ENCODE assay signal across 21 cellular contexts in genomic region chr9:35054185-35054835, GRCh38. TPM values are rescaled to one million over a fixed set of nuclear protein-coding genes. Genes with fewer than 3 reads are reported as not detected.
DNase-seq lines count a peak whose midpoint lies in the region; ATAC-seq, FAIRE-seq and TF ChIP-seq lines count a peak whose summit lies in the region.
"Had no signal": no experiment of that assay in that cellular context is flagged by ENCODE, and none has a peak within 500 bp of the region (broad histone marks: within the 10 kb centered on the region; RNA-seq: fewer than 3 reads in every experiment).

No MANE protein-coding gene starts in this region.

- H3K4me3 Mint-ChIP-seq in activated CD4-positive, alpha-beta T cell treated with anti-CD3 and anti-CD28 coated beads for 36 hours, result no peak overlapping the region
- H3K4me3 Mint-ChIP-seq: CD4-positive, alpha-beta memory T cell had no signal

- CTCF ChIA-PET in activated CD4-positive, alpha-beta T cell treated with anti-CD3 and anti-CD28 coated beads for 36 hours (lab: Charles Lee), result interaction anchor here (1.3 to 4.0 kb wide), 3 partner anchors 9 to 154 kb away, joined by 3 to 23 read pairs (median 7); partner anchors contain the start of gene FANCG
- CTCF ChIA-PET in A549 (lab: Yijun Ruan, JAX), result interaction anchor here (0.7 to 2.3 kb wide), 5 partner anchors 9 to 353 kb away, joined by 3 to 8 read pairs (median 4); no protein-coding TSS in a partner anchor
- CTCF ChIA-PET in Panc1 (lab: Charles Lee), result no interaction called here
- CTCF ChIA-PET in K562 (lab: Yijun Ruan, JAX; ENCODE audit: low intra/inter-chr PET ratio), result no interaction called here

- POLR2A ChIA-PET in activated CD4-positive, alpha-beta T cell treated with anti-CD3 and anti-CD28 coated beads for 36 hours (lab: Charles Lee), result no interaction called here
- POLR2A ChIA-PET in A549 (lab: Yijun Ruan, JAX), result interaction anchor here (0.9 kb wide), 1 partner anchor 18 kb away, joined by 3 read pairs; the partner anchor contains the start of gene VCP
- POLR2A ChIA-PET in Panc1 (lab: Charles Lee), result no interaction called here
- POLR2A ChIA-PET in K562 (lab: Yijun Ruan, JAX), result interaction anchor here (0.8 to 3.8 kb wide), 3 partner anchors 8 to 13 kb away, joined by 3 to 12 read pairs (median 4); no protein-coding TSS in a partner anchor

- 51% methylated on average over 5 of the region's 5 CpGs for WGBS in A549 (ENCODE audit: missing lambda C conversion rate)
- WGBS in K562 (ENCODE audit: insufficient coverage, low coverage, missing lambda C conversion rate), result 69% methylated on average over 5 of the region's 5 CpGs

- in situ Hi-C loops in Panc1 (cut with HindIII; ENCODE audit: low pct_unique_long_range_greater_than_20kb, low sequenced_read_pairs) (no loop called here), K562 (cut with MboI) (no loop called here)

- BruUV-seq in Panc1 (replicated peaks; lab: Mats Ljungman, UMichigan), result no TSS peak
- no TSS peak for BruUV-seq in K562 (replicated peaks; lab: Mats Ljungman, UMichigan)

- TF ChIP-seq POLR2A in A549 (IDR thresholded peaks at IDR 0.05; ENCODE audit: low read length) (no peak), K562 (conservative IDR thresholded peaks at IDR 0.05) (0 out of 2 replicates have a peak, but pooled peaks have one; percentile 7)

- no peak for TF ChIP-seq CTCF in A549 (IDR thresholded peaks at IDR 0.05)
- no peak for TF ChIP-seq CTCF in Panc1 (IDR thresholded peaks at IDR 0.05)
- no peak for TF ChIP-seq CTCF in K562 (IDR thresholded peaks at IDR 0.05 in 2 of 3, conservative IDR thresholded peaks at IDR 0.05 in 1 of 3; ENCODE audit: insufficient read depth in 2 of 3, low read depth in 1 of 3, low read length in 3 of 3)

- FAIRE-seq in A549 (lab: Jason Lieb, UNC) (no peak), K562 (lab: Jason Lieb, UNC) (peak; percentile 29)
- FAIRE-seq: A204.1, GM12891, RCC 7860 had no signal

- no peak overlapping the region for H3K4me2 ChIP-seq in A549
- no peak overlapping the region for H3K4me2 ChIP-seq in K562 (ENCODE audit: insufficient read depth, low read length)
- H3K4me2 ChIP-seq: BLaER1, KMS-11 had no signal

- H3K27ac Mint-ChIP-seq in activated CD4-positive, alpha-beta T cell treated with anti-CD3 and anti-CD28 coated beads for 36 hours, result peak overlapping the region; percentile 0

- no peak overlapping the region for H3K9ac ChIP-seq in K562 (ENCODE audit: insufficient read depth in 1 of 2, low read depth in 2 of 2, low read length in 2 of 2)
- H3K9ac ChIP-seq: BLaER1, KMS-11 had no signal

- no peaks in the 10 kb centered on the region for H3K27me3 Mint-ChIP-seq in activated CD4-positive, alpha-beta T cell treated with anti-CD3 and anti-CD28 coated beads for 36 hours
- H3K27me3 Mint-ChIP-seq: CD4-positive, alpha-beta memory T cell had no signal

- H3K4me1 Mint-ChIP-seq in activated CD4-positive, alpha-beta T cell treated with anti-CD3 and anti-CD28 coated beads for 36 hours, result no peaks in the 10 kb centered on the region

- H3K9me3 Mint-ChIP-seq in activated CD4-positive, alpha-beta T cell treated with anti-CD3 and anti-CD28 coated beads for 36 hours (ENCODE audit: low read depth), result no peaks in the 10 kb centered on the region
- H3K9me3 Mint-ChIP-seq: CD4-positive, alpha-beta memory T cell had no signal

- H3K9me1 ChIP-seq in K562 (ENCODE audit: control insufficient read depth, insufficient read depth, low read length), result no peaks in the 10 kb centered on the region

- H3K36me3 ChIP-seq in Panc1 (ENCODE audit: control insufficient read depth, insufficient read depth, low read length) (peaks cover 31% of the 10 kb centered on the region), K562 (ENCODE audit: control insufficient read depth, insufficient read depth, low read length) (peaks cover 43% of the 10 kb centered on the region)

- no peak overlapping the region for H2AFZ ChIP-seq in K562 (ENCODE audit: low read depth, low read length)

- H3K27me3 ChIP-seq in Panc1 (ENCODE audit: control insufficient read depth, insufficient read depth, low read length) (no peaks in the 10 kb centered on the region), K562 (ENCODE audit: control insufficient read depth in 2 of 2, insufficient read depth in 2 of 2, low read length in 2 of 2) (no peaks in the 10 kb centered on the region)
- H3K27me3 ChIP-seq: BLaER1 had no signal

- H3K79me2 ChIP-seq in K562 (ENCODE audit: control insufficient read depth, insufficient read depth, low read length), result no peaks in the 10 kb centered on the region

- TF ChIP-seq EP300 in A549 (IDR thresholded peaks at IDR 0.05) (no peak), K562 (IDR thresholded peaks at IDR 0.05; ENCODE audit: low read length) (no peak)

- ATAC-seq in activated CD4-positive, alpha-beta T cell treated with anti-CD3 and anti-CD28 coated beads for 36 hours, result no peak
- ATAC-seq in A549 (no peak), Panc1 (peak; percentile 9; the same call in 1 of the 2 replicates), K562 (no peak; the same call in 2 of the 3 replicates)
- ATAC-seq: Right ventricle myocardium inferior had no signal

- intact Hi-C loops in activated CD4-positive, alpha-beta T cell treated with anti-CD3 and anti-CD28 coated beads for 36 hours (cut with DNase I, micrococcal nuclease), result loop anchor here in 1 of 2 experiments (2.0 kb wide), 1 partner anchor 36 kb away; no protein-coding TSS in a partner anchor
- intact Hi-C loops in Panc1 (cut with micrococcal nuclease; ENCODE audit: unreplicated experiment) (loop anchor here (5.0 kb wide), 1 partner anchor 157 kb away; a partner anchor contains a TSS), K562 (cut with micrococcal nuclease) (loop anchor here (5.0 kb wide), 2 partner anchors 57 to 157 kb away; a partner anchor contains a TSS)

- H3K27ac ChIP-seq in A549, result no peak overlapping the region
- H3K27ac ChIP-seq in Panc1 (ENCODE audit: low read length), result no peak overlapping the region
- no peak overlapping the region for H3K27ac ChIP-seq in K562 (ENCODE audit: extremely low read depth, low read depth, low read length)
- H3K27ac ChIP-seq: BLaER1, KMS-11 had no signal

- no peak for DNase-seq in activated CD4-positive, alpha-beta T cell treated with anti-CD3 and anti-CD28 coated beads for 36 hours
- DNase-seq in activated CD4-positive, alpha-beta T cell treated with anti-CD3 and anti-CD28 coated beads for 48 hours, result no peak
- no peak for DNase-seq in A549 (ENCODE audit: low read depth in 1 of 2, low spot score in 1 of 2)
- DNase-seq in Panc1 (ENCODE audit: low read depth, low spot score), result no peak
- DNase-seq in K562 (ENCODE audit: extremely low read depth in 1 of 4, low spot score in 3 of 4), result no peak
- no peak for DNase-seq in NCI-H774 (lab: John Stamatoyannopoulos, UW)
- DNase-seq in NK-92 (lab: John Stamatoyannopoulos, UW; ENCODE audit: unreplicated experiment), result no peak
- DNase-seq in NCI-H1930 (lab: John Stamatoyannopoulos, UW), result no peak
- DNase-seq: Calu3; CD4-positive, alpha-beta memory T cell; MV-4-11; NCI-H1694 treated with DMSO at 0.1 percent for 48 hours; NCI-H2107; NCI-H510A treated with DMSO at 0.1 percent for 48 hours; NCI-H82 had no signal

- peaks cover 61% of the 10 kb centered on the region for H3K36me3 Mint-ChIP-seq in activated CD4-positive, alpha-beta T cell treated with anti-CD3 and anti-CD28 coated beads for 36 hours (ENCODE audit: low read depth)

- H3K4me1 ChIP-seq in A549 (no peaks in the 10 kb centered on the region), Panc1 (ENCODE audit: control insufficient read depth, insufficient read depth, low read length) (no peaks in the 10 kb centered on the region), K562 (replicated peaks in 1 of 2; ENCODE audit: control insufficient read depth in 2 of 2, insufficient read depth in 2 of 2, low read length in 2 of 2) (peaks cover 0 to 2% of the 10 kb centered on the region in 2 experiments; a peak in 2 of 5 replicates)
- H3K4me1 ChIP-seq: BLaER1 had no signal

- no peak overlapping the region for H3K4me3 ChIP-seq in A549
- no peak overlapping the region for H3K4me3 ChIP-seq in Panc1 (ENCODE audit: low read depth in 2 of 2, low read length in 2 of 2)
- no peak overlapping the region for H3K4me3 ChIP-seq in K562
- H3K4me3 ChIP-seq: BLaER1 had no signal

- no peaks in the 10 kb centered on the region for H3K9me3 ChIP-seq in A549
- H3K9me3 ChIP-seq in Panc1 (ENCODE audit: control insufficient read depth, insufficient read depth, low read depth, low read length), result no peaks in the 10 kb centered on the region
- H3K9me3 ChIP-seq in K562 (replicated peaks; ENCODE audit: control insufficient read depth, insufficient read depth, low read depth, low read length), result no peaks in the 10 kb centered on the region
- H3K9me3 ChIP-seq: BLaER1 had no signal

- no peak for TF ChIP-seq RAD21 in A549 (conservative IDR thresholded peaks at IDR 0.05 in 1 of 2, IDR thresholded peaks at IDR 0.05 in 1 of 2)
- no peak for TF ChIP-seq RAD21 in K562 (CRISPR knock-in tag; conservative IDR thresholded peaks at IDR 0.05 in 1 of 2, IDR thresholded peaks at IDR 0.05 in 1 of 2)

- H4K20me1 ChIP-seq in K562 (replicated peaks; ENCODE audit: control insufficient read depth, insufficient read depth, low read length), result no peaks in the 10 kb centered on the region

RNA-seq across cellular contexts. Expression of gene VCP, which starts 18.1 kb away (rescaled TPM):
- 100 to 1,000 TPM; 261 to 268 TPM for total RNA-seq in activated CD4-positive, alpha-beta T cell treated with anti-CD3 and anti-CD28 coated beads for 36 hours
- polyA plus RNA-seq in A549 (2011; rRNA removed) (428 and 543 TPM in 2 replicates), A549 (2017; fragmentation: RNase III; extraction: RNeasy Plus Mini Kit Qiagen cat#74134 plus additional on column Dnase treatment) (376 to 390 TPM (median 380 TPM) in 3 replicates), K562 (2011; rRNA removed) (221 and 257 TPM in 2 replicates), K562 (2014; fragmentation: Illumina TruSeq; extraction: Trizol) (209 and 259 TPM in 2 replicates), K562 (2014; fragmentation: Nextera tagmentation; extraction: Ambion mirVana) (10 to 100 TPM in 1 of 2 experiments, 1 to 10 TPM in 1; 7.1 to 15.6 TPM), K562 (2014; rRNA removed) (128 and 140 TPM in 2 replicates)
- 274 and 325 TPM in 2 replicates for polyA plus RNA-seq in A549 (2012; cell fraction: cytosol; rRNA removed)
- 613 and 632 TPM in 2 replicates for polyA plus RNA-seq in A549 (2012; cell fraction: nucleus; rRNA removed)
- polyA minus RNA-seq in A549 (2011; rRNA and poly(A)+ RNA removed), result 597 and 682 TPM in 2 replicates
- total RNA-seq in Panc1 (2021; ENCODE audit: unreplicated experiment) (472 TPM), K562 (2014; rRNA removed) (192 and 235 TPM in 2 replicates), K562 (2014; rRNA removed; fragmentation: Illumina TruSeq; extraction: Trizol) (199 and 201 TPM in 2 replicates), K562 (2015; rRNA removed; fragmentation: Illumina TruSeq; extraction: Trizol) (199 TPM in 2 replicates), K562 (2021) (232 and 256 TPM in 2 replicates)
- polyA plus RNA-seq in Panc1 (2012; ENCODE audit: insufficient read length), result 419 TPM
- 216 and 351 TPM in 2 replicates for total RNA-seq in K562 (2011; cell fraction: chromatin; rRNA removed; ENCODE audit: low replicate concordance)
- total RNA-seq in K562 (2011; cell fraction: nucleolus; rRNA removed), result 188 and 217 TPM in 2 replicates
- 152 and 172 TPM in 2 replicates for total RNA-seq in K562 (2011; cell fraction: nucleoplasm; rRNA removed)
- polyA plus RNA-seq in K562 (2011; cell fraction: cytosol; rRNA removed), result 155 and 189 TPM in 2 replicates
- 183 and 202 TPM in 2 replicates for polyA plus RNA-seq in K562 (2011; cell fraction: nucleus; rRNA removed)
- 167 and 233 TPM in 2 replicates for polyA plus RNA-seq in K562 (2012)
- polyA minus RNA-seq in K562 (2011; rRNA and poly(A)+ RNA removed), result 359 and 459 TPM in 2 replicates
- polyA minus RNA-seq in K562 (2011; cell fraction: cytosol; rRNA and poly(A)+ RNA removed), result 187 and 265 TPM in 2 replicates
- polyA minus RNA-seq in K562 (2011; cell fraction: nucleus; rRNA and poly(A)+ RNA removed), result 78.8 and 118 TPM in 2 replicates

RNA-seq across cellular contexts. Expression of gene FANCG, which starts 25.4 kb away (rescaled TPM):
- total RNA-seq in activated CD4-positive, alpha-beta T cell treated with anti-CD3 and anti-CD28 coated beads for 36 hours, result 10 to 100 TPM; 92.8 to 93.4 TPM
- 34.9 and 39.7 TPM in 2 replicates for polyA plus RNA-seq in A549 (2011; rRNA removed)
- polyA plus RNA-seq in A549 (2012; cell fraction: cytosol; rRNA removed), result 42.2 and 47.5 TPM in 2 replicates
- polyA plus RNA-seq in A549 (2012; cell fraction: nucleus; rRNA removed), result 132 and 165 TPM in 2 replicates
- 50.3 to 53.5 TPM (median 53.5 TPM) in 3 replicates for polyA plus RNA-seq in A549 (2017; fragmentation: RNase III; extraction: RNeasy Plus Mini Kit Qiagen cat#74134 plus additional on column Dnase treatment)
- polyA minus RNA-seq in A549 (2011; rRNA and poly(A)+ RNA removed), result 37.3 and 38.6 TPM in 2 replicates
- total RNA-seq in Panc1 (2021; ENCODE audit: unreplicated experiment), result 73.8 TPM
- 36.9 TPM for polyA plus RNA-seq in Panc1 (2012; ENCODE audit: insufficient read length)
- total RNA-seq in K562 (2011; cell fraction: chromatin; rRNA removed; ENCODE audit: low replicate concordance), result 129 and 224 TPM in 2 replicates
- 134 and 157 TPM in 2 replicates for total RNA-seq in K562 (2011; cell fraction: nucleolus; rRNA removed)
- 133 and 142 TPM in 2 replicates for total RNA-seq in K562 (2011; cell fraction: nucleoplasm; rRNA removed)
- total RNA-seq in K562 (2014; rRNA removed), result 27.3 and 30.8 TPM in 2 replicates
- 26.4 and 28.3 TPM in 2 replicates for total RNA-seq in K562 (2014; rRNA removed; fragmentation: Illumina TruSeq; extraction: Trizol)
- total RNA-seq in K562 (2015; rRNA removed; fragmentation: Illumina TruSeq; extraction: Trizol), result 30.0 and 31.0 TPM in 2 replicates
- 38.4 and 41.2 TPM in 2 replicates for total RNA-seq in K562 (2021)
- 30.4 and 34.6 TPM in 2 replicates for polyA plus RNA-seq in K562 (2011; rRNA removed)
- 27.2 and 33.0 TPM in 2 replicates for polyA plus RNA-seq in K562 (2011; cell fraction: cytosol; rRNA removed)
- 203 and 225 TPM in 2 replicates for polyA plus RNA-seq in K562 (2011; cell fraction: nucleus; rRNA removed)
- 40.8 and 55.4 TPM in 2 replicates for polyA plus RNA-seq in K562 (2012)
- polyA plus RNA-seq in K562 (2014; fragmentation: Illumina TruSeq; extraction: Trizol), result 33.3 and 34.4 TPM in 2 replicates
- 10 to 100 TPM in 1 of 2 experiments, 1 to 10 TPM in 1; 7.5 to 12.2 TPM for polyA plus RNA-seq in K562 (2014; fragmentation: Nextera tagmentation; extraction: Ambion mirVana)
- 39.0 and 43.9 TPM in 2 replicates for polyA plus RNA-seq in K562 (2014; rRNA removed)
- 17.1 and 23.9 TPM in 2 replicates for polyA minus RNA-seq in K562 (2011; rRNA and poly(A)+ RNA removed)
- polyA minus RNA-seq in K562 (2011; cell fraction: cytosol; rRNA and poly(A)+ RNA removed), result 14.3 and 32.8 TPM in 2 replicates
- 57.6 and 74.3 TPM in 2 replicates for polyA minus RNA-seq in K562 (2011; cell fraction: nucleus; rRNA and poly(A)+ RNA removed)

RNA-seq across cellular contexts. Expression of gene PIGO, which starts 42.1 kb away (rescaled TPM):
- total RNA-seq in activated CD4-positive, alpha-beta T cell treated with anti-CD3 and anti-CD28 coated beads for 36 hours, result 10 to 100 TPM; 21.0 to 27.2 TPM
- 50.4 and 60.0 TPM in 2 replicates for polyA plus RNA-seq in A549 (2011; rRNA removed)
- polyA plus RNA-seq in A549 (2012; cell fraction: cytosol; rRNA removed), result 33.9 and 43.3 TPM in 2 replicates
- 92.6 and 98.6 TPM in 2 replicates for polyA plus RNA-seq in A549 (2012; cell fraction: nucleus; rRNA removed)
- polyA plus RNA-seq in A549 (2017; fragmentation: RNase III; extraction: RNeasy Plus Mini Kit Qiagen cat#74134 plus additional on column Dnase treatment), result 39.6 to 47.0 TPM (median 45.3 TPM) in 3 replicates
- 67.2 and 75.7 TPM in 2 replicates for polyA minus RNA-seq in A549 (2011; rRNA and poly(A)+ RNA removed)
- total RNA-seq in Panc1 (2021; ENCODE audit: unreplicated experiment), result 58.7 TPM
- 53.6 TPM for polyA plus RNA-seq in Panc1 (2012; ENCODE audit: insufficient read length)
- total RNA-seq in K562 (2011; cell fraction: chromatin; rRNA removed; ENCODE audit: low replicate concordance), result 32.8 and 68.6 TPM in 2 replicates
- total RNA-seq in K562 (2011; cell fraction: nucleolus; rRNA removed), result 47.4 and 50.4 TPM in 2 replicates
- 42.5 and 44.3 TPM in 2 replicates for total RNA-seq in K562 (2011; cell fraction: nucleoplasm; rRNA removed)
- 11.3 and 11.5 TPM in 2 replicates for total RNA-seq in K562 (2014; rRNA removed)
- 5.4 and 6.7 TPM in 2 replicates for total RNA-seq in K562 (2014; rRNA removed; fragmentation: Illumina TruSeq; extraction: Trizol)
- 5.7 TPM in 2 replicates for total RNA-seq in K562 (2015; rRNA removed; fragmentation: Illumina TruSeq; extraction: Trizol)
- total RNA-seq in K562 (2021), result 13.7 and 15.8 TPM in 2 replicates
- 9.7 and 15.0 TPM in 2 replicates for polyA plus RNA-seq in K562 (2011; rRNA removed)
- 14.0 and 17.3 TPM in 2 replicates for polyA plus RNA-seq in K562 (2011; cell fraction: cytosol; rRNA removed)
- polyA plus RNA-seq in K562 (2011; cell fraction: nucleus; rRNA removed), result 23.1 and 29.9 TPM in 2 replicates
- polyA plus RNA-seq in K562 (2012), result 8.0 and 12.3 TPM in 2 replicates
- polyA plus RNA-seq in K562 (2014; fragmentation: Illumina TruSeq; extraction: Trizol), result 10.1 and 12.2 TPM in 2 replicates
- polyA plus RNA-seq in K562 (2014; fragmentation: Nextera tagmentation; extraction: Ambion mirVana), result 1 to 10 TPM; 5.6 to 5.9 TPM
- 10.2 and 11.1 TPM in 2 replicates for polyA plus RNA-seq in K562 (2014; rRNA removed)
- polyA minus RNA-seq in K562 (2011; rRNA and poly(A)+ RNA removed), result 13.1 and 13.9 TPM in 2 replicates
- 10.6 and 15.7 TPM in 2 replicates for polyA minus RNA-seq in K562 (2011; cell fraction: cytosol; rRNA and poly(A)+ RNA removed)
- polyA minus RNA-seq in K562 (2011; cell fraction: nucleus; rRNA and poly(A)+ RNA removed), result 11.6 and 15.0 TPM in 2 replicates

RNA-seq across cellular contexts. Expression of gene STOML2, which starts 48.6 kb away (rescaled TPM):
- 100 to 1,000 TPM; 169 to 201 TPM for total RNA-seq in activated CD4-positive, alpha-beta T cell treated with anti-CD3 and anti-CD28 coated beads for 36 hours
- polyA plus RNA-seq in A549 (2011; rRNA removed), result 196 and 230 TPM in 2 replicates
- 405 and 412 TPM in 2 replicates for polyA plus RNA-seq in A549 (2012; cell fraction: cytosol; rRNA removed)
- polyA plus RNA-seq in A549 (2012; cell fraction: nucleus; rRNA removed), result 220 and 284 TPM in 2 replicates
- 180 to 191 TPM (median 189 TPM) in 3 replicates for polyA plus RNA-seq in A549 (2017; fragmentation: RNase III; extraction: RNeasy Plus Mini Kit Qiagen cat#74134 plus additional on column Dnase treatment)
- 151 and 160 TPM in 2 replicates for polyA minus RNA-seq in A549 (2011; rRNA and poly(A)+ RNA removed)
- 264 TPM for total RNA-seq in Panc1 (2021; ENCODE audit: unreplicated experiment)
- 233 TPM for polyA plus RNA-seq in Panc1 (2012; ENCODE audit: insufficient read length)
- total RNA-seq in K562 (2011; cell fraction: chromatin; rRNA removed; ENCODE audit: low replicate concordance), result 76.3 and 158 TPM in 2 replicates
- total RNA-seq in K562 (2011; cell fraction: nucleolus; rRNA removed), result 104 and 106 TPM in 2 replicates
- total RNA-seq in K562 (2011; cell fraction: nucleoplasm; rRNA removed), result 71.8 and 73.3 TPM in 2 replicates
- total RNA-seq in K562 (2014; rRNA removed), result 215 and 273 TPM in 2 replicates
- 109 and 132 TPM in 2 replicates for total RNA-seq in K562 (2014; rRNA removed; fragmentation: Illumina TruSeq; extraction: Trizol)
- 131 and 132 TPM in 2 replicates for total RNA-seq in K562 (2015; rRNA removed; fragmentation: Illumina TruSeq; extraction: Trizol)
- total RNA-seq in K562 (2021), result 211 and 214 TPM in 2 replicates
- polyA plus RNA-seq in K562 (2011; rRNA removed), result 196 and 209 TPM in 2 replicates
- 233 and 355 TPM in 2 replicates for polyA plus RNA-seq in K562 (2011; cell fraction: cytosol; rRNA removed)
- polyA plus RNA-seq in K562 (2011; cell fraction: nucleus; rRNA removed), result 280 and 299 TPM in 2 replicates
- 165 and 193 TPM in 2 replicates for polyA plus RNA-seq in K562 (2012)
- polyA plus RNA-seq in K562 (2014; fragmentation: Illumina TruSeq; extraction: Trizol), result 174 and 184 TPM in 2 replicates
- 100 to 1,000 TPM; 110 to 125 TPM for polyA plus RNA-seq in K562 (2014; fragmentation: Nextera tagmentation; extraction: Ambion mirVana)
- polyA plus RNA-seq in K562 (2014; rRNA removed), result 220 and 244 TPM in 2 replicates
- polyA minus RNA-seq in K562 (2011; rRNA and poly(A)+ RNA removed), result 71.8 and 110 TPM in 2 replicates
- polyA minus RNA-seq in K562 (2011; cell fraction: cytosol; rRNA and poly(A)+ RNA removed), result 42.0 and 53.1 TPM in 2 replicates
- polyA minus RNA-seq in K562 (2011; cell fraction: nucleus; rRNA and poly(A)+ RNA removed), result 30.8 and 50.8 TPM in 2 replicates

Comparison
In these comparisons a context has a peak if more than half of its experiments do, and no peak if none do; other contexts are left out.
1. CTCF ChIA-PET loops: an anchor here in activated CD4-positive, alpha-beta T cell treated with anti-CD3 and anti-CD28 coated beads for 36 hours (1.3 to 4.0 kb wide) and A549 (0.7 to 2.3 kb wide); none called in Panc1 and K562.
2. POLR2A ChIA-PET loops: an anchor here in A549 (0.9 kb wide) and K562 (0.8 to 3.8 kb wide); none called in activated CD4-positive, alpha-beta T cell treated with anti-CD3 and anti-CD28 coated beads for 36 hours and Panc1.